1 cellular context compared by ENCODE assay signal in genomic region chr1:110408488-110408887, GRCh38.
TF ChIP-seq lines count a peak whose summit lies in the region.

No MANE protein-coding gene starts in this region.

TF ChIP-seq in K562, 482 proteins besides CTCF, POLR2A, EP300 and RAD21 (continued from another document and continues in another):
- TF ChIP-seq ZNF277 (CRISPR knock-in tag; IDR thresholded peaks at IDR 0.05; ENCODE audit: borderline replicate concordance), result no peak
- no peak for TF ChIP-seq PHB (CRISPR knock-in tag; IDR thresholded peaks at IDR 0.05)
- peak; percentile 11; the same call in 1 of the 2 replicates for TF ChIP-seq JUN (IDR thresholded peaks at IDR 0.05; ENCODE audit: borderline replicate concordance, low read depth, low read length)
- TF ChIP-seq JUN (CRISPR knock-in tag; IDR thresholded peaks at IDR 0.05; ENCODE audit: borderline replicate concordance), result no peak
- TF ChIP-seq MBD1 (CRISPR knock-in tag; IDR thresholded peaks at IDR 0.05), result no peak
- no peak for TF ChIP-seq POU5F1 (IDR thresholded peaks at IDR 0.05; ENCODE audit: borderline replicate concordance, low read depth, low read length, partially characterized antibody)
- TF ChIP-seq CREB3L1 (IDR thresholded peaks at IDR 0.05; ENCODE audit: borderline replicate concordance, low read depth), result no peak
- no peak for TF ChIP-seq MEIS2 (IDR thresholded peaks at IDR 0.05; ENCODE audit: partially characterized antibody)
- no peak for TF ChIP-seq MCM3 (IDR thresholded peaks at IDR 0.05)
- TF ChIP-seq ZNF3 (CRISPR knock-in tag; IDR thresholded peaks at IDR 0.05), result no peak
- no peak for TF ChIP-seq KAT2B (IDR thresholded peaks at IDR 0.05; ENCODE audit: low read depth, low read length)
- TF ChIP-seq ZNF449 (CRISPR knock-in tag; IDR thresholded peaks at IDR 0.05), result no peak
- TF ChIP-seq BRF2 (IDR thresholded peaks at IDR 0.05; ENCODE audit: borderline replicate concordance, insufficient read depth, insufficient read length), result no peak
- no peak for TF ChIP-seq ZNF644 (tag; IDR thresholded peaks at IDR 0.05; ENCODE audit: low read depth)
- TF ChIP-seq E4F1 (CRISPR knock-in tag; IDR thresholded peaks at IDR 0.05; ENCODE audit: borderline replicate concordance), result no peak
- TF ChIP-seq KDM4B (IDR thresholded peaks at IDR 0.05; ENCODE audit: borderline replicate concordance in 2 of 2, low read depth in 1 of 2), result no peak
- no peak for TF ChIP-seq ATF4 (CRISPR knock-in tag; IDR thresholded peaks at IDR 0.05)
- TF ChIP-seq ZNF324 (CRISPR knock-in tag; IDR thresholded peaks at IDR 0.05), result no peak
- TF ChIP-seq ZNF707 (CRISPR knock-in tag; conservative IDR thresholded peaks at IDR 0.05), result no peak
- TF ChIP-seq ZNF232 (CRISPR knock-in tag; IDR thresholded peaks at IDR 0.05), result no peak
- 0 out of 4 replicates have a peak, but pooled peaks of 1 of the 2 experiments have one; percentile 13 for TF ChIP-seq HDAC1 (IDR thresholded peaks at IDR 0.05)
- TF ChIP-seq CTCFL (IDR thresholded peaks at IDR 0.05; ENCODE audit: borderline replicate concordance, insufficient read depth, low read depth, low read length, poor library complexity, severe bottlenecking), result no peak
- TF ChIP-seq STAT5A (IDR thresholded peaks at IDR 0.05; ENCODE audit: borderline replicate concordance, low read length), result no peak
- no peak for TF ChIP-seq COPS2 (conservative IDR thresholded peaks at IDR 0.05)
- no peak for TF ChIP-seq TFAM (CRISPR knock-in tag; conservative IDR thresholded peaks at IDR 0.05)
- TF ChIP-seq SNRNP70 (optimal IDR thresholded peaks at IDR 0.05; ENCODE audit: low read depth, low read length), result no peak
- no peak for TF ChIP-seq OTX1 (CRISPR knock-in tag; IDR thresholded peaks at IDR 0.05)
- TF ChIP-seq ZMIZ1 (IDR thresholded peaks at IDR 0.05; ENCODE audit: low read depth in 2 of 2, low read length in 2 of 2), result no peak
- no peak for TF ChIP-seq ZNF282 (CRISPR knock-in tag; IDR thresholded peaks at IDR 0.05)
- no peak for TF ChIP-seq RBM39 (optimal IDR thresholded peaks at IDR 0.05; ENCODE audit: low read depth, low read length)
- TF ChIP-seq THRB (CRISPR knock-in tag; conservative IDR thresholded peaks at IDR 0.05), result no peak
- no peak for TF ChIP-seq NR1H2 (CRISPR knock-in tag; IDR thresholded peaks at IDR 0.05)
- TF ChIP-seq SMAD3 (CRISPR knock-in tag; conservative IDR thresholded peaks at IDR 0.05), result no peak
- TF ChIP-seq MXI1 (IDR thresholded peaks at IDR 0.05; ENCODE audit: low read depth, low read length), result no peak
- no peak for TF ChIP-seq ARHGAP35 (IDR thresholded peaks at IDR 0.05; ENCODE audit: partially characterized antibody)
